Comparison of ENCODE assay signal across 8 cellular contexts in the genomic region with DNA sequence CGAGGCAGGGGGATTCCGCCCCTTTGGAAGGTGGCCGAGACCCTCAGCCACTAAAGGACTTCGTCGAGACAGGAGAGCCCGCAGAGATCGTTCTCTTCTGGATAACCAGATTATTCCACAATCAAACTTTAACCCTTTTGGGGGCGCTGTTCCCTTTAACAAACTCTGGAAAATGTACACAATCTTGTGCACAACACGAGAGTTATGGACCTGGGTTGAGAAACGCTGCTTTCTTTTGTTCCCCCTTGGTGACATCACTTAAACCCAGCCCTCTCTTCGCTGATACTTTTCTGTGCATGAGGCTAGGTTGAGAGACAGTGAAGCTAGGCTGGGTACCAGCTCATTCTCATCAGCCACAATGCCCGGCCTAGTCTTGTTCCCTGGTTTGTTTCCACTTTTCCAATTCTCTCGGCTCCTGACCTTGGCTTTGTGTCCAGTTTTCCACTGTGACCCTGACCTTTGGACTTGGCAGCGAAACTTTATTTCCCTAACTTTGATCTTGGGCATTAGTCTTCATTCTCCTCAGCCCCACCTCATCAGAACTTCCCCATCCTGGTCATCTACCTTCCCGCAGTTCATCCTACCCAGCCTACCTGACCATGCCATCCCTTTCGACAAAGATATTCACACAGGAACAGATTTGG. TPM values are rescaled to one million over a fixed set of nuclear protein-coding genes. Genes with fewer than 3 reads are reported as not detected.
A peak's percentile ranks its signal among the peaks of the same experiment; 100 is the strongest.
DNase-seq lines count a peak whose midpoint lies in the region; ATAC-seq, FAIRE-seq and TF ChIP-seq lines count a peak whose summit lies in the region.

No MANE protein-coding gene starts in this region.

- H3K27me3 ChIP-seq in RWPE2 (ENCODE audit: insufficient read depth, poor library complexity, severe bottlenecking) (no peaks in the 10 kb centered on the region), keratinocyte (ENCODE audit: control insufficient read depth, extremely low read depth, insufficient read depth, low read length) (no peaks in the 10 kb centered on the region)

- H2AFZ ChIP-seq in keratinocyte (ENCODE audit: control insufficient read depth, low read length), result peak overlapping the region; percentile 87

- ATAC-seq in RWPE2 (ENCODE audit: low read depth), result 0 out of 3 replicates have a peak, but pooled peaks have one; percentile 1

- FAIRE-seq in keratinocyte (lab: Jason Lieb, UNC), result peak; percentile 29

- TF ChIP-seq CTCF in RWPE2 (IDR thresholded peaks at IDR 0.05; ENCODE audit: poor library complexity, severe bottlenecking) (peak; percentile 67), keratinocyte (optimal IDR thresholded peaks at IDR 0.05 in 1 of 3, IDR thresholded peaks at IDR 0.05 in 1 of 3, conservative IDR thresholded peaks at IDR 0.05 in 1 of 3; ENCODE audit: extremely low read depth in 1 of 3, insufficient read depth in 2 of 3, low read length in 3 of 3) (peak; percentile 35 to 74 (median 45))

- H3K4me3 ChIP-seq in RWPE2 (ENCODE audit: severe bottlenecking) (peak overlapping the region; percentile 97), keratinocyte (ENCODE audit: control insufficient read depth in 2 of 3, extremely low read depth in 1 of 3, insufficient read depth in 2 of 3, low read depth in 1 of 3, low read length in 3 of 3) (peak overlapping the region; percentile 72 to 95 (median 93))

- H3K4me1 ChIP-seq in RWPE2 (ENCODE audit: insufficient read depth, poor library complexity, severe bottlenecking) (no peaks in the 10 kb centered on the region), keratinocyte (ENCODE audit: control insufficient read depth, extremely low read depth, insufficient read depth, low read length) (peaks cover 11% of the 10 kb centered on the region)

- DNase-seq in NCI-H2081 (lab: John Stamatoyannopoulos, UW) (peak; percentile 79 to 81), NCI-H2081 treated with DMSO at 0.1 percent for 48 hours (lab: John Stamatoyannopoulos, UW) (no peak), GOT3 (lab: John Stamatoyannopoulos, UW) (peak; percentile 72), M059J (ENCODE audit: low read depth) (peak; percentile 83), RWPE2 (ENCODE audit: low spot score) (no peak), caudate nucleus (lab: John Stamatoyannopoulos, UW) (peak in 15 of 61 donors; percentile 59 to 89 (median 80)), keratinocyte (ENCODE audit: low read depth, low spot score) (peak; percentile 38)
- peak; percentile 15 to 38 for DNase-seq in stimulated activated CD4-positive, alpha-beta T cell treated with anti-CD3 and anti-CD28 coated beads, Interleukin-4, amount 100 ng/mL, for 48 hours (ENCODE audit: low read depth in 2 of 2)

- H3K79me2 ChIP-seq in keratinocyte (ENCODE audit: control insufficient read depth, insufficient read depth, low read length), result peaks cover 39% of the 10 kb centered on the region

- H3K36me3 ChIP-seq in RWPE2 (ENCODE audit: low read depth) (peaks cover 23% of the 10 kb centered on the region), keratinocyte (ENCODE audit: control insufficient read depth in 2 of 2, extremely low read depth in 1 of 2, insufficient read depth in 2 of 2, low read length in 2 of 2) (peaks cover 0 to 8% of the 10 kb centered on the region in 2 experiments)

- peak overlapping the region; percentile 88 for H3K9ac ChIP-seq in keratinocyte (ENCODE audit: control insufficient read depth, extremely low read depth, insufficient read depth, low read length)

- dilution Hi-C loops in keratinocyte (cut with MboI; ENCODE audit: extremely low pct_ligation_motif_present, low sequenced_read_pairs), result no loop called here

- H3K9me1 ChIP-seq in keratinocyte (ENCODE audit: control insufficient read depth, extremely low read depth, insufficient read depth, low read length), result no peaks in the 10 kb centered on the region

- no peaks in the 10 kb centered on the region for H4K20me1 ChIP-seq in keratinocyte (ENCODE audit: control insufficient read depth, extremely low read depth, insufficient read depth, low read length)

- H3K9me3 ChIP-seq in RWPE2 (ENCODE audit: severe bottlenecking), result no peaks in the 10 kb centered on the region
- no peaks in the 10 kb centered on the region for H3K9me3 ChIP-seq in keratinocyte (ENCODE audit: control insufficient read depth, low read depth, low read length)

- peak overlapping the region; percentile 80 for H3K4me2 ChIP-seq in keratinocyte (ENCODE audit: control insufficient read depth, extremely low read depth, insufficient read depth, low read depth, low read length)

- H3K27ac ChIP-seq in RWPE2 (ENCODE audit: poor library complexity, severe bottlenecking), result peak overlapping the region; percentile 19
- peak overlapping the region; percentile 98 for H3K27ac ChIP-seq in caudate nucleus (ENCODE audit: low read depth, low read length)
- peak overlapping the region; percentile 79 for H3K27ac ChIP-seq in keratinocyte (ENCODE audit: control insufficient read depth, insufficient read depth, low read length)

RNA-seq across cellular contexts. Expression of gene ADPGK, which starts 0.8 kb away (rescaled TPM):
- 86.4 and 109 TPM in 2 replicates for total RNA-seq in M059J (2014; rRNA removed; shearing (Covaris generic))
- polyA plus RNA-seq in keratinocyte, result 48.5 to 62.3 TPM (median 60.1 TPM) in 3 replicates
- polyA plus RNA-seq in keratinocyte (2011; ENCODE audit: low read depth), result 13.1 TPM
- 13.7 and 25.9 TPM in 2 replicates for polyA plus RNA-seq in keratinocyte (2011; cell fraction: cytosol; rRNA removed)
- 109 and 123 TPM in 2 replicates for polyA plus RNA-seq in keratinocyte (2011; cell fraction: nucleus; rRNA removed)
- polyA plus RNA-seq in keratinocyte (2012; ENCODE audit: low replicate concordance), result 21.2 and 26.0 TPM in 2 replicates
- polyA minus RNA-seq in keratinocyte, result 40.8 to 44.1 TPM (median 42.1 TPM) in 3 replicates
- polyA minus RNA-seq in keratinocyte (2011; cell fraction: cytosol; rRNA and poly(A)+ RNA removed), result 32.0 TPM
- 61.9 and 93.9 TPM in 2 replicates for polyA minus RNA-seq in keratinocyte (2011; cell fraction: nucleus; rRNA and poly(A)+ RNA removed)

Comparison
In these comparisons a context has a peak if more than half of its experiments do, and no peak if none do; other contexts are left out.
1. DNase-seq: peak in NCI-H2081 (2 of 2), GOT3 (single experiment), M059J (single experiment), keratinocyte (single experiment) and stimulated activated CD4-positive, alpha-beta T cell treated with anti-CD3 and anti-CD28 coated beads, Interleukin-4, amount 100 ng/mL, for 48 hours (2 of 2); none in NCI-H2081 treated with DMSO at 0.1 percent for 48 hours (single experiment) and RWPE2 (single experiment).
2. H3K27ac ChIP-seq: peak in every context shown above with its lines; median percentile 98 in caudate nucleus; 79 in keratinocyte; 19 in RWPE2.